Comparison of ENCODE assay signal across 1 cellular context in genomic region chrX:53630261-53630660, GRCh38.
TF ChIP-seq lines count a peak whose summit lies in the region.

No MANE protein-coding gene starts in this region.

TF ChIP-seq in A549, 52 proteins besides CTCF, POLR2A, EP300 and RAD21 (continued from another document):
- TF ChIP-seq E2F6 (IDR thresholded peaks at IDR 0.05; ENCODE audit: borderline replicate concordance, low read depth) = no peak
- no peak for TF ChIP-seq RNF2 (IDR thresholded peaks at IDR 0.05; ENCODE audit: borderline replicate concordance, low read depth)
- TF ChIP-seq BCL3 (IDR thresholded peaks at IDR 0.05) = no peak
TF ChIP-seq in A549: peak in this region for 0.
